In the genomic region with DNA sequence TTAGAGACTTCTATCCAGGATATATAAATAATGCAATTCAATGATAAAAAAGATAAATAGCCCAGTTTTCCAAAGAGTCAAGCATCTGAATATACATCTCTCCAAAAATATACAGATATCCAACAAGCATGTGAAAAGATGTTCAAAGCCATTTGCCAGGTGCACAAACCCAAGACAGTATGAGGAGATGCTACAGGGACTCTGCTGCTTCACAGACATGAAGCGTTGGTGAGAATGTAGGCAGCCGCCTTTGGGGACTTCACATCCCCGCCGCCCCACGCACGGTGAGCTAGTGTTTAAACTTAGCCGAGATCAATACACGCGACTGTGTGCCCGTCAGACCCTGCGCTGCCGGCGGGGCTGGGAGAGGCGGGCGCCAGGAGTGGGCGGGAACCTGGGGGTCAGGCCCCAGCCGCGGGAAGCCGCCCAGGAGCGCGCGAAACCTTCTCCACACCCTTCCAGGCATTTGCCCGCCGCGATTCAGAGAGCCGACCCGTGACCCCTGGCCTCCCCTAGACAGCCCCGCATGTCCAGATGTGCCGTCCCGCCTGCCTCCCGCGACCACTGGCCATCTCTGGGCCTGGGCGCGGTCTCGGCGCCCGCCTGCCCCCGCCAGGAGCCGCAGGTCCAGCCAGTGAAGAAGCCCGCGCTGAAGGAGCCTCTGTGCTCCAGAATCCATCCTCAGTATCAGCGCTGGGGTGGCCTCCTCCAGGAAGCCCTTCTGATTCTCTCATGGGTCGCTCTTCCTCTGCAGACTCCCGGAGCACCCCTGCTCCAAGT, we compare ENCODE assay signal across 8 cellular contexts. TPM values are rescaled to one million over a fixed set of nuclear protein-coding genes. Genes with fewer than 3 reads are reported as not detected.
DNase-seq lines count a peak whose midpoint lies in the region; ATAC-seq and TF ChIP-seq lines count a peak whose summit lies in the region.

No MANE protein-coding gene starts in this region.

- intact Hi-C loops in left ventricle myocardium superior (cut with micrococcal nuclease) = no loop called here

- ATAC-seq in GM21381 (IDR thresholded peaks at IDR 0.05; ENCODE audit: unreplicated experiment) = peak; percentile 29
- ATAC-seq in activated CD8-positive, alpha-beta memory T cell treated with anti-CD3 and anti-CD28 coated beads, Interleukin-2, amount 10 ng/mL, durations not matched to agents 7 days and 5 days = peak; percentile 66
- peak; percentile 48 for ATAC-seq in left ventricle myocardium superior

- no peak overlapping the region for H3K27ac ChIP-seq in skeletal muscle tissue (ENCODE audit: low read depth, low read length)

- DNase-seq in GM10266 (ENCODE audit: extremely low spot score) (peak; percentile 44), HUDEP-2 (lab: John Stamatoyannopoulos, UW; ENCODE audit: unreplicated experiment in 76 of 76) (peak in 46 of 76 experiments; percentile 10 to 63 (median 42)), left ventricle myocardium superior (peak; percentile 43), 8988T (no peak), cerebellum (ENCODE audit: low spot score) (no peak)
- peak; percentile 49 for DNase-seq in activated CD8-positive, alpha-beta memory T cell treated with anti-CD3 and anti-CD28 coated beads, Interleukin-2, amount 10 ng/mL, durations not matched to agents 7 days and 5 days

- H3K4me3 Mint-ChIP-seq in activated CD8-positive, alpha-beta memory T cell treated with anti-CD3 and anti-CD28 coated beads, Interleukin-2, amount 10 ng/mL, durations not matched to agents 7 days and 5 days = peak overlapping the region; percentile 79

- peaks cover 5 to 18% (median 11%) of the 10 kb centered on the region in 3 donors for H3K4me1 ChIP-seq in skeletal muscle tissue (ENCODE audit: control insufficient read depth in 3 of 3, insufficient read depth in 3 of 3, low read length in 3 of 3)

- H3K36me3 ChIP-seq in skeletal muscle tissue (ENCODE audit: control insufficient read depth in 3 of 3, insufficient read depth in 3 of 3, low read length in 3 of 3) = no peaks in the 10 kb centered on the region

- H3K4me1 Mint-ChIP-seq in activated CD8-positive, alpha-beta memory T cell treated with anti-CD3 and anti-CD28 coated beads, Interleukin-2, amount 10 ng/mL, durations not matched to agents 7 days and 5 days = peaks cover 19% of the 10 kb centered on the region

- no peaks in the 10 kb centered on the region for H3K36me3 Mint-ChIP-seq in activated CD8-positive, alpha-beta memory T cell treated with anti-CD3 and anti-CD28 coated beads, Interleukin-2, amount 10 ng/mL, durations not matched to agents 7 days and 5 days

- peak overlapping the region; percentile 58 for H3K27ac Mint-ChIP-seq in activated CD8-positive, alpha-beta memory T cell treated with anti-CD3 and anti-CD28 coated beads, Interleukin-2, amount 10 ng/mL, durations not matched to agents 7 days and 5 days

- peaks cover 76% of the 10 kb centered on the region for H3K27me3 Mint-ChIP-seq in activated CD8-positive, alpha-beta memory T cell treated with anti-CD3 and anti-CD28 coated beads, Interleukin-2, amount 10 ng/mL, durations not matched to agents 7 days and 5 days

- H3K9ac ChIP-seq in skeletal muscle tissue (ENCODE audit: low read depth in 1 of 3, low read length in 3 of 3) = peak overlapping the region in 1 of 3 donors; percentile 2

- peak overlapping the region; percentile 30 to 52 (median 46) for H3K4me3 ChIP-seq in skeletal muscle tissue (ENCODE audit: low read length in 3 of 3)

- CTCF ChIA-PET in activated CD8-positive, alpha-beta memory T cell treated with anti-CD3 and anti-CD28 coated beads, Interleukin-2, amount 10 ng/mL, durations not matched to agents 7 days and 5 days (lab: Charles Lee) = no interaction called here

- H3K9me3 ChIP-seq in skeletal muscle tissue (ENCODE audit: control insufficient read depth in 3 of 3, low read length in 3 of 3) = no peaks in the 10 kb centered on the region

- TF ChIP-seq CTCF in GM10266 (IDR thresholded peaks at IDR 0.05; ENCODE audit: control insufficient read depth, insufficient read depth, low read depth, missing control alignments) = no peak

- H3K27me3 ChIP-seq in skeletal muscle tissue (ENCODE audit: control insufficient read depth in 3 of 3, insufficient read depth in 3 of 3, low read length in 3 of 3) = peaks cover 31 to 55% (median 46%) of the 10 kb centered on the region in 3 donors

- H3K9me3 Mint-ChIP-seq in activated CD8-positive, alpha-beta memory T cell treated with anti-CD3 and anti-CD28 coated beads, Interleukin-2, amount 10 ng/mL, durations not matched to agents 7 days and 5 days (ENCODE audit: low read depth) = no peaks in the 10 kb centered on the region

RNA-seq across cellular contexts. Expression of a gene that starts 0.8 kb away (rescaled TPM):
- total RNA-seq in activated CD8-positive, alpha-beta memory T cell treated with anti-CD3 and anti-CD28 coated beads, Interleukin-2, amount 10 ng/mL, durations not matched to agents 7 days and 5 days = 1 to 10 TPM; 1.9 to 8.9 TPM
- total RNA-seq in left ventricle myocardium superior (4.5 TPM), skeletal muscle tissue (3.1 TPM), cerebellum (2.0 TPM)

RNA-seq across cellular contexts. Expression of a gene that starts 57.8 kb away (rescaled TPM):
- total RNA-seq in activated CD8-positive, alpha-beta memory T cell treated with anti-CD3 and anti-CD28 coated beads, Interleukin-2, amount 10 ng/mL, durations not matched to agents 7 days and 5 days = not detected
- total RNA-seq in left ventricle myocardium superior = not detected
- not detected for total RNA-seq in skeletal muscle tissue
- total RNA-seq in cerebellum = 0.45 TPM

Comparison
In these comparisons a context has a peak if more than half of its experiments do, and no peak if none do; other contexts are left out.
1. DNase-seq: peak in GM10266 (single experiment), HUDEP-2 (46 of 76), activated CD8-positive, alpha-beta memory T cell treated with anti-CD3 and anti-CD28 coated beads, Interleukin-2, amount 10 ng/mL, durations not matched to agents 7 days and 5 days (single experiment) and left ventricle myocardium superior (single experiment); none in 8988T (single experiment) and cerebellum (single experiment).
2. Peak in every context shown above with its lines, with median percentiles within 50 percentile points of each other: ATAC-seq.